In genomic region chr3:31606453-31606852, GRCh38 we compare ENCODE assay signal across 16 cellular contexts.
A peak's percentile ranks its signal among the peaks of the same experiment; 100 is the strongest.
DNase-seq lines count a peak whose midpoint lies in the region; ATAC-seq and TF ChIP-seq lines count a peak whose summit lies in the region.
"Had no signal": no experiment of that assay in that cellular context is flagged by ENCODE, and none has a peak within 500 bp of the region (broad histone marks: within the 10 kb centered on the region; RNA-seq: fewer than 3 reads in every experiment).

No MANE protein-coding gene starts in this region.

- no peak overlapping the region for H3K23ac ChIP-seq in mesendoderm (ENCODE audit: low read length)

- intact Hi-C loops in CD4-positive, alpha-beta T cell (cut with DNase I, micrococcal nuclease) = no loop called here

- H3K18ac ChIP-seq in mesendoderm (ENCODE audit: low read length) = no peak overlapping the region

- peaks cover 2% of the 10 kb centered on the region for H3K79me1 ChIP-seq in mesendoderm (ENCODE audit: low read length)

- no peaks in the 10 kb centered on the region for H3K9me3 ChIP-seq in SJCRH30 (replicated peaks)
- H3K9me3 ChIP-seq in CD4-positive, alpha-beta T cell (ENCODE audit: control insufficient read depth, low read length) = peaks cover 31% of the 10 kb centered on the region

- H3K4me2 ChIP-seq in GM23338 (no peak overlapping the region), mesendoderm (ENCODE audit: low read length) (no peak overlapping the region)
- H3K4me2 ChIP-seq: KMS-11 had no signal

- H2AFZ ChIP-seq in GM23338 = no peak overlapping the region

- no peak overlapping the region for H3K27ac Mint-ChIP-seq in GM23338
- no peak overlapping the region for H3K27ac Mint-ChIP-seq in CD4-positive, alpha-beta T cell
- H3K27ac Mint-ChIP-seq in naive thymus-derived CD8-positive, alpha-beta T cell = no peak overlapping the region

- no peak overlapping the region for H2AK5ac ChIP-seq in mesendoderm (ENCODE audit: low read length)

- H3K27ac ChIP-seq in GM23338 (ENCODE audit: low read depth) (no peak overlapping the region), SJCRH30 (no peak overlapping the region), mesendoderm (ENCODE audit: low read depth, low read length) (no peak overlapping the region)
- H3K27ac ChIP-seq in CD4-positive, alpha-beta T cell (ENCODE audit: low read depth, low read length) = no peak overlapping the region
- H3K27ac ChIP-seq: 22Rv1, KMS-11 had no signal

- H3K4me1 ChIP-seq in GM23338 (ENCODE audit: insufficient read depth) = no peaks in the 10 kb centered on the region
- H3K4me1 ChIP-seq in SJCRH30 = no peaks in the 10 kb centered on the region
- H3K4me1 ChIP-seq in mesendoderm (ENCODE audit: control insufficient read depth, low read depth, low read length) = no peaks in the 10 kb centered on the region

- TF ChIP-seq CTCF in GM23338 (conservative IDR thresholded peaks at IDR 0.05; ENCODE audit: low read depth in 2 of 2) = no peak
- no peak for TF ChIP-seq CTCF in CD4-positive, alpha-beta T cell (IDR thresholded peaks at IDR 0.05)

- H3K27me3 ChIP-seq in GM23338 (ENCODE audit: insufficient read depth) = no peaks in the 10 kb centered on the region
- no peaks in the 10 kb centered on the region for H3K27me3 ChIP-seq in SJCRH30
- H3K27me3 ChIP-seq in mesendoderm (ENCODE audit: insufficient read depth, low read length, poor library complexity) = no peaks in the 10 kb centered on the region
- no peaks in the 10 kb centered on the region for H3K27me3 ChIP-seq in CD4-positive, alpha-beta T cell (ENCODE audit: control insufficient read depth, insufficient read depth, low read length)

- H3K4me3 Mint-ChIP-seq in GM23338 = no peak overlapping the region
- H3K4me3 Mint-ChIP-seq in CD4-positive, alpha-beta T cell = no peak overlapping the region
- peak overlapping the region in 1 of 10 donors; percentile 6 for H3K4me3 Mint-ChIP-seq in naive thymus-derived CD8-positive, alpha-beta T cell

- H3K9me3 Mint-ChIP-seq in GM23338 = peaks cover 33% of the 10 kb centered on the region
- peaks cover 15% of the 10 kb centered on the region for H3K9me3 Mint-ChIP-seq in CD4-positive, alpha-beta T cell
- peaks cover 0 to 50% (median 19%) of the 10 kb centered on the region in 9 donors for H3K9me3 Mint-ChIP-seq in naive thymus-derived CD8-positive, alpha-beta T cell

- H2BK120ac ChIP-seq in mesendoderm (ENCODE audit: low read depth, low read length) = no peak overlapping the region

- ATAC-seq in GM23338 = no peak
- no peak for ATAC-seq in CD4-positive, alpha-beta T cell (ENCODE audit: poor library complexity)
- ATAC-seq in naive thymus-derived CD8-positive, alpha-beta T cell = no peak

- H3K36me3 ChIP-seq in GM23338 (ENCODE audit: insufficient read depth) (peaks cover 3% of the 10 kb centered on the region; the same call in 1 of the 2 replicates), SJCRH30 (no peaks in the 10 kb centered on the region), mesendoderm (ENCODE audit: control insufficient read depth, insufficient read depth, low read length) (peaks cover 2% of the 10 kb centered on the region)

- peaks cover 68% of the 10 kb centered on the region for H3K36me3 Mint-ChIP-seq in GM23338 (ENCODE audit: low read depth)
- peaks cover 100% of the 10 kb centered on the region for H3K36me3 Mint-ChIP-seq in CD4-positive, alpha-beta T cell (ENCODE audit: low read depth)
- peaks cover 52 to 82% (median 72%) of the 10 kb centered on the region in 3 donors for H3K36me3 Mint-ChIP-seq in naive thymus-derived CD8-positive, alpha-beta T cell

- H3K79me2 ChIP-seq in GM23338 (replicated peaks; ENCODE audit: insufficient read depth) = peaks cover 55% of the 10 kb centered on the region
- no peaks in the 10 kb centered on the region for H3K79me2 ChIP-seq in mesendoderm (ENCODE audit: control insufficient read depth, insufficient read depth, low read length)

- DNase-seq in DMS53 (lab: John Stamatoyannopoulos, UW) (peak; percentile 0), DMS53 treated with DMSO at 0.1 percent for 48 hours (lab: John Stamatoyannopoulos, UW; ENCODE audit: unreplicated experiment) (no peak), GM23338 (ENCODE audit: low spot score) (peak; percentile 13), SJCRH30 (peak; percentile 1 to 2), mesendoderm (peak; percentile 32)
- no peak for DNase-seq in activated CD4-positive, alpha-beta T cell treated with anti-CD3 and anti-CD28 coated beads for 1 hour
- DNase-seq in CD4-positive, alpha-beta T cell = no peak
- DNase-seq in naive thymus-derived CD8-positive, alpha-beta T cell = no peak
- DNase-seq: AML-193, NCI-H1105 treated with DMSO at 0.1 percent for 48 hours, NCI-H2029 treated with DMSO at 0.1 percent for 48 hours, NCI-H226, NCI-H524, NCI-H82 had no signal

- no peak overlapping the region for H4K8ac ChIP-seq in mesendoderm (ENCODE audit: low read depth, low read length)

- no peak overlapping the region for H3K4me3 ChIP-seq in GM23338
- H3K4me3 ChIP-seq in SJCRH30 = no peak overlapping the region
- H3K4me3 ChIP-seq in mesendoderm (ENCODE audit: low read length) = no peak overlapping the region

- no peak overlapping the region for H4K5ac ChIP-seq in mesendoderm (ENCODE audit: low read length)

- H3K4me1 Mint-ChIP-seq in GM23338 = 0 out of 3 replicates have a peak, but pooled peaks cover 3% of the 10 kb centered on the region
- H3K4me1 Mint-ChIP-seq in CD4-positive, alpha-beta T cell (ENCODE audit: low read depth) = peaks cover 56% of the 10 kb centered on the region
- H3K4me1 Mint-ChIP-seq in naive thymus-derived CD8-positive, alpha-beta T cell = peaks cover 15 to 49% (median 40%) of the 10 kb centered on the region in 4 donors

- H3K56ac ChIP-seq in mesendoderm (ENCODE audit: low read length) = no peak overlapping the region

- H3K4ac ChIP-seq in mesendoderm (ENCODE audit: low read depth, low read length) = no peak overlapping the region

- no peak overlapping the region for H2BK5ac ChIP-seq in mesendoderm (ENCODE audit: low read length)

- peaks cover 4% of the 10 kb centered on the region for H3K27me3 Mint-ChIP-seq in GM23338 (ENCODE audit: insufficient read depth, low read depth, poor library complexity)
- no peaks in the 10 kb centered on the region for H3K27me3 Mint-ChIP-seq in CD4-positive, alpha-beta T cell
- no peaks in the 10 kb centered on the region for H3K27me3 Mint-ChIP-seq in naive thymus-derived CD8-positive, alpha-beta T cell

- H4K20me1 ChIP-seq in GM23338 (replicated peaks; ENCODE audit: insufficient read depth) = no peaks in the 10 kb centered on the region

- WGBS in mesendoderm (ENCODE audit: extremely low coverage, insufficient coverage, low lambda C conversion rate) = no CpG with 5 or more reads among the region's 4 CpGs

- CTCF ChIA-PET in CD4-positive, alpha-beta T cell (lab: Charles Lee) = no interaction called here

- H3K9ac ChIP-seq in mesendoderm (ENCODE audit: low read length) = no peak overlapping the region
- H3K9ac ChIP-seq: KMS-11 had no signal

- H2BK15ac ChIP-seq in mesendoderm (replicated peaks; ENCODE audit: low read depth) = no peak overlapping the region

- POLR2A ChIA-PET in CD4-positive, alpha-beta T cell (lab: Charles Lee) = no interaction called here
- POLR2A ChIA-PET in naive thymus-derived CD8-positive, alpha-beta T cell (lab: Charles Lee) = no interaction called here

- no peaks in the 10 kb centered on the region for H3K9me2 ChIP-seq in GM23338 (ENCODE audit: insufficient read depth)

- H3F3A ChIP-seq in GM23338 (replicated peaks; ENCODE audit: low read depth) = no peaks in the 10 kb centered on the region

TF ChIP-seq in GM23338, 12 proteins besides CTCF, POLR2A, EP300 and RAD21 (continues in another document):
- TF ChIP-seq POLR2AphosphoS5 (IDR thresholded peaks at IDR 0.05; ENCODE audit: low read depth) (no peak), CREB1 (CRISPR knock-in tag; IDR thresholded peaks at IDR 0.05; ENCODE audit: low read depth) (no peak), REST (IDR thresholded peaks at IDR 0.05; ENCODE audit: unreplicated experiment) (no peak), ETS1 (IDR thresholded peaks at IDR 0.05) (no peak), JUNB (IDR thresholded peaks at IDR 0.05; ENCODE audit: unreplicated experiment) (no peak), ZNF114 (CRISPR knock-in tag; IDR thresholded peaks at IDR 0.05) (no peak), EZH2 (IDR thresholded peaks at IDR 0.05; ENCODE audit: low read depth, unreplicated experiment) (no peak), EZH2phosphoT487 (IDR thresholded peaks at IDR 0.05; ENCODE audit: unreplicated experiment) (no peak), STAT1 (IDR thresholded peaks at IDR 0.05; ENCODE audit: unreplicated experiment) (no peak), NANOG (IDR thresholded peaks at IDR 0.05; ENCODE audit: borderline replicate concordance) (no peak)

Comparison
In these comparisons a context has a peak if more than half of its experiments do, and no peak if none do; other contexts are left out.
1. DNase-seq: peak in DMS53 (single experiment), GM23338 (single experiment), SJCRH30 (2 of 2) and mesendoderm (single experiment); none in DMS53 treated with DMSO at 0.1 percent for 48 hours (single experiment), activated CD4-positive, alpha-beta T cell treated with anti-CD3 and anti-CD28 coated beads for 1 hour (single experiment), CD4-positive, alpha-beta T cell (0 of 10) and naive thymus-derived CD8-positive, alpha-beta T cell (0 of 10).